23 cellular contexts compared by ENCODE assay signal in the genomic region with DNA sequence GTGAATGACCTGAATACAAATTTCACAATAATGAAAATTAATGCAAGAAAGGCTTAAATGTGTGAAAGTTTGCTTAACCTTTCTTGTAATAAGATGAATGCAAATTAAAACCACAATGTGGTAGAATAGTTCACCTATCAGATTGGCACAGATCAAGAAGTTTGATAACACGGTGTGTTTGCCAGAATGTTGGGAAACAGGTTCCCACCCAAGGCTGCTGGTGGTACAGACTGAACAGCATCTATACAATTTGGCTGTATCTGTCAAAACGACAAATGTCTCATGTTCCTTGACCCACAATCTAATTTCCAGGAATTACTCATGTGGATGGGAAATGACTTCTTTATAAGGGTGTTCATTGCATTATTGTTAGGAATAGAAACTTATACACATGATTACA. TPM values are rescaled to one million over a fixed set of nuclear protein-coding genes. Genes with fewer than 3 reads are reported as not detected.
DNase-seq lines count a peak whose midpoint lies in the region; ATAC-seq, FAIRE-seq and TF ChIP-seq lines count a peak whose summit lies in the region.
"Had no signal": no experiment of that assay in that cellular context is flagged by ENCODE, and none has a peak within 500 bp of the region (broad histone marks: within the 10 kb centered on the region; RNA-seq: fewer than 3 reads in every experiment).

No MANE protein-coding gene starts in this region.

- no peak overlapping the region for H4K91ac ChIP-seq in H1 (replicated peaks; ENCODE audit: insufficient read length, low read length)

- H3K36me3 ChIP-seq in DND-41 (ENCODE audit: insufficient read depth, low read length) (no peaks in the 10 kb centered on the region), H1 (ENCODE audit: control insufficient read depth in 2 of 4, insufficient read depth in 4 of 4, low read length in 3 of 4) (no peaks in the 10 kb centered on the region)
- H3K36me3 ChIP-seq in CD4-positive, alpha-beta memory T cell (ENCODE audit: insufficient read depth, low read length): no peaks in the 10 kb centered on the region
- H3K36me3 ChIP-seq: BLaER1, MG63 had no signal

- H3K79me1 ChIP-seq in H1 (ENCODE audit: low read depth, low read length): no peaks in the 10 kb centered on the region

- H3K27ac ChIP-seq in DND-41 (ENCODE audit: low read length) (peak overlapping the region; percentile 92), H1 (ENCODE audit: low read depth, low read length) (no peak overlapping the region)
- H3K27ac ChIP-seq in CD4-positive, alpha-beta memory T cell (ENCODE audit: low read depth, low read length): no peak overlapping the region
- H3K27ac ChIP-seq: BLaER1 had no signal

- H3K27ac Mint-ChIP-seq in T-helper 2 cell treated with Interferon-gamma antibody and Interleukin-4, amounts not matched to agents 5 μg/mL and 100 μg/mL, for 36 hours: no peak overlapping the region
- no peak overlapping the region for H3K27ac Mint-ChIP-seq in CD4-positive, alpha-beta memory T cell
- H3K27ac Mint-ChIP-seq: CD4-positive, CD25-positive, alpha-beta regulatory T cell; H9 had no signal

- H3K9me3 ChIP-seq in DND-41 (ENCODE audit: insufficient read depth, low read length, severe bottlenecking): no peaks in the 10 kb centered on the region
- no peaks in the 10 kb centered on the region for H3K9me3 ChIP-seq in H1 (ENCODE audit: insufficient read depth in 2 of 2, low read depth in 1 of 2, low read length in 1 of 2)
- H3K9me3 ChIP-seq in CD4-positive, alpha-beta memory T cell (ENCODE audit: control insufficient read depth in 1 of 2, low read length in 2 of 2): no peaks in the 10 kb centered on the region
- H3K9me3 ChIP-seq: BLaER1, MG63 had no signal

- H3K79me2 ChIP-seq in DND-41 (ENCODE audit: insufficient read depth, low read length) (0 out of 2 replicates have a peak, but pooled peaks cover 2% of the 10 kb centered on the region), H1 (ENCODE audit: control insufficient read depth in 1 of 2, insufficient read depth in 2 of 2, low read length in 2 of 2) (no peaks in the 10 kb centered on the region)

- H4K5ac ChIP-seq in H1 (ENCODE audit: insufficient read length, low read depth, low read length): no peak overlapping the region

- H2BK120ac ChIP-seq in H1 (replicated peaks; ENCODE audit: low read depth, low read length): no peak overlapping the region

- no peak overlapping the region for H2BK20ac ChIP-seq in H1 (ENCODE audit: low read length)

- H3K18ac ChIP-seq in H1 (ENCODE audit: extremely low read depth, low read length): no peak overlapping the region

- H3K23ac ChIP-seq in H1 (ENCODE audit: insufficient read length): no peak overlapping the region

- ATAC-seq in DND-41 (ENCODE audit: insufficient read depth, low read depth): peak; percentile 64
- ATAC-seq in HG02973 (IDR thresholded peaks at IDR 0.05; ENCODE audit: unreplicated experiment): no peak

- TF ChIP-seq POLR2A in H1 (IDR thresholded peaks at IDR 0.05; ENCODE audit: control extremely low read depth in 1 of 2, low read depth in 2 of 2, low read length in 2 of 2): no peak

- no peak overlapping the region for H3K4ac ChIP-seq in H1 (replicated peaks; ENCODE audit: insufficient read length, low read depth, low read length)

- H4K20me1 ChIP-seq in DND-41 (ENCODE audit: insufficient read depth, low read length): no peaks in the 10 kb centered on the region
- no peaks in the 10 kb centered on the region for H4K20me1 ChIP-seq in H1 (replicated peaks in 1 of 2; ENCODE audit: control insufficient read depth in 1 of 2, insufficient read depth in 2 of 2, low read length in 2 of 2)
- H4K20me1 ChIP-seq: BLaER1 had no signal

- TF ChIP-seq EP300 in H1 (IDR thresholded peaks at IDR 0.05; ENCODE audit: borderline replicate concordance in 1 of 2, low read depth in 2 of 2, low read length in 2 of 2): no peak

- peak overlapping the region; percentile 34 for H3K4me3 Mint-ChIP-seq in T-helper 2 cell treated with Interferon-gamma antibody and Interleukin-4, amounts not matched to agents 5 μg/mL and 100 μg/mL, for 36 hours
- H3K4me3 Mint-ChIP-seq in CD4-positive, alpha-beta memory T cell: no peak overlapping the region
- H3K4me3 Mint-ChIP-seq: CD4-positive, CD25-positive, alpha-beta regulatory T cell; H9 had no signal

- H3K4me2 ChIP-seq in DND-41 (ENCODE audit: insufficient read depth, low read length) (peak overlapping the region; percentile 44), H1 (ENCODE audit: insufficient read depth in 1 of 2, low read depth in 2 of 2, low read length in 2 of 2) (no peak overlapping the region)
- H3K4me2 ChIP-seq: BLaER1 had no signal

- CTCF ChIA-PET in H1 (lab: Charles Lee; ENCODE audit: partially characterized antibody): interaction anchor here (0.8 to 1.5 kb wide), 2 partner anchors 10 to 12 kb away, joined by 4 to 5 read pairs; no protein-coding TSS in a partner anchor
- CTCF ChIA-PET in CD4-positive, alpha-beta memory T cell (lab: Charles Lee; ENCODE audit: partially characterized antibody): no interaction called here

- H3K4me3 ChIP-seq in DND-41 (ENCODE audit: low read depth in 1 of 2, low read length in 2 of 2) (no peak overlapping the region), H1 (ENCODE audit: extremely low read depth in 1 of 4, insufficient read depth in 2 of 4, low read depth in 3 of 4, low read length in 4 of 4) (no peak overlapping the region)
- no peak overlapping the region for H3K4me3 ChIP-seq in CD4-positive, alpha-beta memory T cell (ENCODE audit: low read length in 2 of 2)
- H3K4me3 ChIP-seq: BLaER1, MG63 had no signal

- no peak overlapping the region for H2AK5ac ChIP-seq in H1 (ENCODE audit: low read depth, low read length)

- no peaks in the 10 kb centered on the region for H3K23me2 ChIP-seq in H1 (ENCODE audit: low read depth, low read length)

- peak; percentile 69 for DNase-seq in DND-41
- peak; percentile 88 for DNase-seq in NCI-H526 treated with DMSO at 0.1 percent for 48 hours (lab: John Stamatoyannopoulos, UW)
- DNase-seq in T-helper 2 cell treated with Interferon-gamma antibody and Interleukin-4, amounts not matched to agents 5 μg/mL and 100 μg/mL, for 36 hours (ENCODE audit: low spot score): no peak
- no peak for DNase-seq in H1 (ENCODE audit: low read depth in 1 of 2, low spot score in 2 of 2)
- no peak for DNase-seq in ecto neural progenitor cell (ENCODE audit: low spot score)
- DNase-seq in stimulated activated CD4-positive, alpha-beta T cell treated with anti-CD3 and anti-CD28 coated beads, Interleukin-4, amount 100 ng/mL, for 24 hours: no peak
- no peak for DNase-seq in CD4-positive, alpha-beta memory T cell
- DNase-seq: 8988T; CD4-positive, CD25-positive, alpha-beta regulatory T cell; DMS53; H9; KG1; MG63; NCI-H1105 treated with DMSO at 0.1 percent for 48 hours; NCI-H2029; NCI-H446 treated with DMSO at 0.1 percent for 48 hours; NCI-H69; RPMI8226; SHP77 had no signal

- no peak overlapping the region for H3K14ac ChIP-seq in H1 (ENCODE audit: insufficient read length)

- H2AFZ ChIP-seq in DND-41 (ENCODE audit: low read depth, low read length) (no peak overlapping the region), H1 (ENCODE audit: low read length) (no peak overlapping the region)

- no peak overlapping the region for H2BK15ac ChIP-seq in H1 (ENCODE audit: low read length)

- peaks cover 51% of the 10 kb centered on the region for H3K4me1 Mint-ChIP-seq in T-helper 2 cell treated with Interferon-gamma antibody and Interleukin-4, amounts not matched to agents 5 μg/mL and 100 μg/mL, for 36 hours (ENCODE audit: low read depth)
- H3K4me1 Mint-ChIP-seq in CD4-positive, alpha-beta memory T cell: peaks cover 9 to 22% (median 15%) of the 10 kb centered on the region in 4 donors

- H4K8ac ChIP-seq in H1 (ENCODE audit: extremely low read depth, insufficient read depth, low read length): no peak overlapping the region

- H3K36me3 Mint-ChIP-seq in T-helper 2 cell treated with Interferon-gamma antibody and Interleukin-4, amounts not matched to agents 5 μg/mL and 100 μg/mL, for 36 hours (ENCODE audit: low read depth): peaks cover 3% of the 10 kb centered on the region
- H3K36me3 Mint-ChIP-seq in CD4-positive, alpha-beta memory T cell: no peaks in the 10 kb centered on the region
- H3K36me3 Mint-ChIP-seq: CD4-positive, CD25-positive, alpha-beta regulatory T cell had no signal

- peaks cover 66% of the 10 kb centered on the region for H3K4me1 ChIP-seq in DND-41 (ENCODE audit: insufficient read depth, low read length)
- H3K4me1 ChIP-seq in H1 (replicated peaks in 1 of 4; ENCODE audit: control insufficient read depth in 3 of 4, insufficient read depth in 4 of 4, low read length in 3 of 4): peaks cover 0 to 4% (median 4%) of the 10 kb centered on the region in 4 experiments; a peak in 4 of 7 replicates
- peaks cover 13% of the 10 kb centered on the region for H3K4me1 ChIP-seq in CD4-positive, alpha-beta memory T cell (ENCODE audit: insufficient read depth, low read length)

- WGBS in H1 (ENCODE audit: extremely low coverage in 1 of 2, insufficient coverage in 1 of 2, insufficient read length in 1 of 2, insufficient replicate concordance in 2 of 2, low coverage in 1 of 2, low lambda C conversion rate in 2 of 2, missing lambda C conversion rate in 1 of 2), 2 experiments: 70% methylated on average over 2 of the region's 2 CpGs; no CpG with 5 or more reads in 1 of the 2 experiments

- no peak for TF ChIP-seq RAD21 in H1 (IDR thresholded peaks at IDR 0.05 in 1 of 2, conservative IDR thresholded peaks at IDR 0.05 in 1 of 2; ENCODE audit: low read depth in 2 of 2, low read length in 2 of 2)

- no peak overlapping the region for H3K56ac ChIP-seq in H1 (replicated peaks; ENCODE audit: insufficient read length, low read depth, low read length)

- POLR2A ChIA-PET in H1 (lab: Charles Lee; ENCODE audit: partially characterized antibody): interaction anchor here (1.6 kb wide), 1 partner anchor 8 kb away, joined by 5 read pairs; no protein-coding TSS in a partner anchor
- POLR2A ChIA-PET in CD4-positive, alpha-beta memory T cell (lab: Charles Lee; ENCODE audit: partially characterized antibody): interaction anchor here (1.2 kb wide), 1 partner anchor 10 kb away, joined by 3 read pairs; no protein-coding TSS in a partner anchor

- no peaks in the 10 kb centered on the region for H3K9me3 Mint-ChIP-seq in T-helper 2 cell treated with Interferon-gamma antibody and Interleukin-4, amounts not matched to agents 5 μg/mL and 100 μg/mL, for 36 hours
- H3K9me3 Mint-ChIP-seq in CD4-positive, alpha-beta memory T cell: no peaks in the 10 kb centered on the region
- H3K9me3 Mint-ChIP-seq: CD4-positive, CD25-positive, alpha-beta regulatory T cell; H9 had no signal

- H3K27me3 Mint-ChIP-seq in T-helper 2 cell treated with Interferon-gamma antibody and Interleukin-4, amounts not matched to agents 5 μg/mL and 100 μg/mL, for 36 hours (ENCODE audit: low read depth): peaks cover 42% of the 10 kb centered on the region
- H3K27me3 Mint-ChIP-seq in CD4-positive, alpha-beta memory T cell: peaks cover 19 to 34% of the 10 kb centered on the region in 2 donors

- intact Hi-C loops in CD4-positive, alpha-beta memory T cell (cut with micrococcal nuclease): loop anchor here (10.0 kb wide), 1 partner anchor 370 kb away; no protein-coding TSS in a partner anchor

- no peak overlapping the region for H2BK5ac ChIP-seq in H1 (ENCODE audit: low read depth, low read length)

- peak; percentile 7 for FAIRE-seq in H1 (lab: Jason Lieb, UNC)
- FAIRE-seq: D721Med, G401.6 had no signal

- TF ChIP-seq CTCF in DND-41 (IDR thresholded peaks at IDR 0.05; ENCODE audit: borderline replicate concordance, extremely low read depth, low read length, poor library complexity, severe bottlenecking): no peak
- TF ChIP-seq CTCF in H1 (IDR thresholded peaks at IDR 0.05; ENCODE audit: control extremely low read depth in 1 of 3, insufficient read depth in 1 of 3, low read depth in 1 of 3, low read length in 3 of 3): no peak

- H3K27me3 ChIP-seq in DND-41 (ENCODE audit: insufficient read depth, low read length, poor library complexity): no peaks in the 10 kb centered on the region
- no peaks in the 10 kb centered on the region for H3K27me3 ChIP-seq in H1 (replicated peaks in 1 of 4; ENCODE audit: control insufficient read depth in 3 of 4, extremely low read depth in 1 of 4, insufficient read depth in 3 of 4, low read length in 3 of 4)
- H3K27me3 ChIP-seq in CD4-positive, alpha-beta memory T cell (ENCODE audit: insufficient read depth, low read length): no peaks in the 10 kb centered on the region
- H3K27me3 ChIP-seq: BLaER1 had no signal

- H3K9ac ChIP-seq in DND-41 (ENCODE audit: low read depth, low read length): peak overlapping the region; percentile 13; the same call in 1 of the 2 replicates
- no peak overlapping the region for H3K9ac ChIP-seq in H1 (replicated peaks in 1 of 4; ENCODE audit: extremely low read depth in 1 of 4, low read depth in 3 of 4, low read length in 3 of 4)
- H3K9ac ChIP-seq: BLaER1 had no signal

- no peak overlapping the region for H2BK12ac ChIP-seq in H1 (ENCODE audit: low read depth, low read length)

RNA-seq across cellular contexts. Expression of gene IRS2, which starts 8.6 kb away (rescaled TPM):
- total RNA-seq in H1 (2021; fragmentation: NEBNext Ultra II Directional; extraction: Animal tissue kit (Norgen Biotek cat#: 25700)): 16.7 and 17.0 TPM in 2 replicates
- polyA plus RNA-seq in H1 (2011; rRNA removed): 2.6 and 3.8 TPM in 2 replicates
- polyA plus RNA-seq in H1 (2011; cell fraction: cytosol; rRNA removed): 2.7 TPM
- polyA plus RNA-seq in H1 (2011; cell fraction: nucleus; rRNA removed): 5.0 TPM
- 4.8 to 6.0 TPM (median 5.3 TPM) in 4 replicates for polyA plus RNA-seq in H1 (2012, experiment 1 of 2)
- 3.8 TPM for polyA plus RNA-seq in H1 (2012, experiment 2 of 2)
- 5.1 TPM for polyA plus RNA-seq in H1 (2013, experiment 1 of 2)
- 5.3 TPM for polyA plus RNA-seq in H1 (2013, experiment 2 of 2)
- 1.7 and 2.3 TPM in 2 replicates for polyA minus RNA-seq in H1 (2011; rRNA and poly(A)+ RNA removed)
- polyA minus RNA-seq in H1 (2011; cell fraction: cytosol; rRNA and poly(A)+ RNA removed): 8.1 TPM
- polyA minus RNA-seq in H1 (2011; cell fraction: nucleus; rRNA and poly(A)+ RNA removed): 15.0 TPM
- total RNA-seq in CD4-positive, alpha-beta memory T cell: 10 to 100 TPM; 20.9 to 21.4 TPM
- polyA plus RNA-seq in CD4-positive, alpha-beta memory T cell: 1 to 10 TPM; 1.3 to 3.5 TPM

Comparison
In these comparisons a context has a peak if more than half of its experiments do, and no peak if none do; other contexts are left out.
1. DNase-seq: peak in DND-41 (single experiment) and NCI-H526 treated with DMSO at 0.1 percent for 48 hours (single experiment); none in T-helper 2 cell treated with Interferon-gamma antibody and Interleukin-4, amounts not matched to agents 5 μg/mL and 100 μg/mL, for 36 hours (single experiment), H1 (0 of 2), ecto neural progenitor cell (single experiment), stimulated activated CD4-positive, alpha-beta T cell treated with anti-CD3 and anti-CD28 coated beads, Interleukin-4, amount 100 ng/mL, for 24 hours (single experiment) and CD4-positive, alpha-beta memory T cell (0 of 5).